14 cellular contexts compared by ENCODE assay signal in the genomic region with DNA sequence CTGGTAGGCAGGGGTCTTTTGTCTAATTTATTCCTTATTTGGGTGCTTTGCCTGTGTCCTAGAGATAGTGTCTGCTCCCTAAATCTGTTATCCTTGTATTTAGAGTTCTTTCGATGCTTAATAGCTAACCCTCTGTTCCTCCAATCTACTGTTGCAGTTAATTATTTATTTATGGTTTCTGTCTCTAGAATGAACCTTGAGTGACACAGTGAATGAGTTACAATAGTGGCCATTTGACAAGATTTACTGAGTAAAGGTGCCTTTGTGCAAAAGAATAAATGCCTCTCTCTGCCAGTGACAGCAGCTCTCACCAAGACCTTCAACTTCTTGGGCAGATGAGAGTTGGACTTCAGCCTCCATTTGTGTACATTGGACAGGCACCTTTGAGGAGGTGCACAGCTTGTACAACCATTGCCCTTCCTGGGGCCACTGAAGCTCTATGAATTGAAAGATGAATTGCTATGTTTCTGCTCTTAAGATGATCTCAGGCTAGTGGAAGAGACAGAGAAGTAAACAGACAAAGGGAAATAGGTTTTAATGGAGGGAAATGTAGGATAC.
DNase-seq lines count a peak whose midpoint lies in the region; ATAC-seq and TF ChIP-seq lines count a peak whose summit lies in the region.
"Had no signal": no experiment of that assay in that cellular context is flagged by ENCODE, and none has a peak within 500 bp of the region (broad histone marks: within the 10 kb centered on the region; RNA-seq: fewer than 3 reads in every experiment).

No MANE protein-coding gene starts in this region.

- H3K27me3 Mint-ChIP-seq in MCF 10A (ENCODE audit: insufficient read depth, unreplicated experiment): no peaks in the 10 kb centered on the region

- POLR2A ChIA-PET in MCF 10A (lab: Yijun Ruan, JAX): no interaction called here

- H4K20me1 ChIP-seq in OCI-LY3 (ENCODE audit: insufficient read depth, low read length): no peaks in the 10 kb centered on the region

- peak overlapping the region; percentile 98 for H2AFZ ChIP-seq in OCI-LY3 (ENCODE audit: low read depth, low read length)

- H3K27me3 ChIP-seq in OCI-LY3 (ENCODE audit: low read depth, low read length) (no peaks in the 10 kb centered on the region), SJCRH30 (no peaks in the 10 kb centered on the region)

- no peaks in the 10 kb centered on the region for H3K79me2 ChIP-seq in OCI-LY3 (ENCODE audit: low read length)

- no peaks in the 10 kb centered on the region for H3K9me3 Mint-ChIP-seq in MCF 10A (ENCODE audit: unreplicated experiment)

- intact Hi-C loops in MCF 10A (cut with micrococcal nuclease): loop anchor here (1.0 kb wide), 1 partner anchor 283 kb away; no protein-coding TSS in a partner anchor

- no peaks in the 10 kb centered on the region for H3K4me1 Mint-ChIP-seq in MCF 10A (ENCODE audit: insufficient read depth, unreplicated experiment)

- peak overlapping the region; percentile 51 for H3K4me2 ChIP-seq in OCI-LY3 (ENCODE audit: low read length)

- DNase-seq in SJCRH30 (no peak), MCF 10A (ENCODE audit: unreplicated experiment) (no peak), NCI-H2171 treated with DMSO at 0.1 percent for 48 hours (lab: John Stamatoyannopoulos, UW) (no peak), cerebellar cortex (ENCODE audit: low spot score) (no peak)
- DNase-seq: activated effector memory CD4-positive, alpha-beta T cell treated with anti-CD3 and anti-CD28 coated beads, Interleukin-2, amount 50 U/mL, for 16 hours; effector memory CD4-positive, alpha-beta T cell; hippocampal formation; stimulated activated naive CD4-positive, alpha-beta T cell treated with Interleukin-2 at 50 U/mL for 16 hours had no signal

- BruUV-seq in MCF 10A (replicated peaks; lab: Mats Ljungman, UMichigan): no TSS peak

- no peaks in the 10 kb centered on the region for H3K36me3 ChIP-seq in OCI-LY3 (replicated peaks; ENCODE audit: low read depth, low read length)
- no peaks in the 10 kb centered on the region for H3K36me3 ChIP-seq in SJCRH30

- no peaks in the 10 kb centered on the region for H3K36me3 Mint-ChIP-seq in MCF 10A (ENCODE audit: insufficient read depth, unreplicated experiment)

- ATAC-seq in GM19452 (IDR thresholded peaks at IDR 0.05; ENCODE audit: unreplicated experiment): peak; percentile 36
- ATAC-seq in HG02970 (IDR thresholded peaks at IDR 0.05; ENCODE audit: low FRiP score, unreplicated experiment): peak; percentile 40
- ATAC-seq: Panc1 had no signal

- CTCF ChIA-PET in MCF 10A (lab: Yijun Ruan, JAX): interaction anchor here (0.7 to 1.6 kb wide), 4 partner anchors 18 to 1915 kb away, joined by 3 to 6 read pairs (median 4); no protein-coding TSS in a partner anchor

- H3K9me3 ChIP-seq in OCI-LY3 (ENCODE audit: insufficient read depth, low read length) (no peaks in the 10 kb centered on the region), SJCRH30 (replicated peaks) (no peaks in the 10 kb centered on the region)

- H3K9ac ChIP-seq in OCI-LY3 (ENCODE audit: low read length): no peak overlapping the region

- H3K4me1 ChIP-seq in OCI-LY3 (ENCODE audit: low read length) (peaks cover 3% of the 10 kb centered on the region; the same call in 1 of the 2 replicates), SJCRH30 (no peaks in the 10 kb centered on the region)

- no peak overlapping the region for H3K27ac Mint-ChIP-seq in MCF 10A (ENCODE audit: low read depth, unreplicated experiment)
- H3K27ac Mint-ChIP-seq: nephron progenitor cell had no signal

- H3K4me3 Mint-ChIP-seq in MCF 10A (ENCODE audit: unreplicated experiment): no peak overlapping the region
- H3K4me3 Mint-ChIP-seq: nephron progenitor cell had no signal

- TF ChIP-seq CTCF in OCI-LY3 (IDR thresholded peaks at IDR 0.05; ENCODE audit: low read depth, low read length) (no peak), MCF 10A (IDR thresholded peaks at IDR 0.05; ENCODE audit: unreplicated experiment) (no peak)

- H3K4me3 ChIP-seq in OCI-LY3 (ENCODE audit: low read length) (peak overlapping the region; percentile 34), SJCRH30 (no peak overlapping the region)
- H3K4me3 ChIP-seq: SK-N-MC had no signal

- no peak overlapping the region for H3K27ac ChIP-seq in OCI-LY3 (ENCODE audit: low read length)
- H3K27ac ChIP-seq in SJCRH30: no peak overlapping the region
- H3K27ac ChIP-seq: SK-N-MC had no signal
